Comparison of ENCODE assay signal across 1 cellular context in genomic region chr3:79052054-79052681, GRCh38.
TF ChIP-seq lines count a peak whose summit lies in the region.

No MANE protein-coding gene starts in this region.

TF ChIP-seq in WTC11, 78 proteins besides CTCF, POLR2A, EP300 and RAD21 (continued from another document):
- TF ChIP-seq PRDM15 (CRISPR knock-in tag; IDR thresholded peaks at IDR 0.05) (no peak), FOXP4 (CRISPR knock-in tag; IDR thresholded peaks at IDR 0.05) (no peak), SMAD4 (CRISPR knock-in tag; IDR thresholded peaks at IDR 0.05) (no peak), MXD4 (CRISPR knock-in tag; IDR thresholded peaks at IDR 0.05; ENCODE audit: borderline replicate concordance) (no peak), ZSCAN18 (CRISPR knock-in tag; IDR thresholded peaks at IDR 0.05) (no peak), AFF4 (CRISPR knock-in tag; IDR thresholded peaks at IDR 0.05; ENCODE audit: borderline replicate concordance) (no peak), ATF6 (CRISPR knock-in tag; IDR thresholded peaks at IDR 0.05) (no peak), ZNF671 (CRISPR knock-in tag; IDR thresholded peaks at IDR 0.05) (no peak), ZNF396 (CRISPR knock-in tag; IDR thresholded peaks at IDR 0.05; ENCODE audit: borderline replicate concordance) (no peak), TEAD1 (CRISPR knock-in tag; IDR thresholded peaks at IDR 0.05) (no peak), E2F5 (CRISPR knock-in tag; IDR thresholded peaks at IDR 0.05) (no peak), ATF3 (CRISPR knock-in tag; conservative IDR thresholded peaks at IDR 0.05) (no peak), ZNF121 (CRISPR knock-in tag; IDR thresholded peaks at IDR 0.05) (no peak), ZNF219 (CRISPR knock-in tag; IDR thresholded peaks at IDR 0.05; ENCODE audit: borderline replicate concordance) (no peak), ATF1 (CRISPR knock-in tag; IDR thresholded peaks at IDR 0.05) (no peak), ZMAT4 (CRISPR knock-in tag; IDR thresholded peaks at IDR 0.05) (no peak), ZNF281 (CRISPR knock-in tag; IDR thresholded peaks at IDR 0.05) (no peak), SMAD3 (CRISPR knock-in tag; IDR thresholded peaks at IDR 0.05; ENCODE audit: borderline replicate concordance) (no peak), HMGA2 (CRISPR knock-in tag; IDR thresholded peaks at IDR 0.05) (no peak)
